ENCODE assay signal across 33 cellular contexts in genomic region chr18:8427339-8427738, GRCh38.
A peak's percentile ranks its signal among the peaks of the same experiment; 100 is the strongest.
DNase-seq lines count a peak whose midpoint lies in the region; ATAC-seq, FAIRE-seq and TF ChIP-seq lines count a peak whose summit lies in the region.
"Had no signal": no experiment of that assay in that cellular context is flagged by ENCODE, and none has a peak within 500 bp of the region (broad histone marks: within the 10 kb centered on the region; RNA-seq: fewer than 3 reads in every experiment).

No MANE protein-coding gene starts in this region.

- intact Hi-C loops in K562 (cut with micrococcal nuclease): no loop called here

- H3K9me3 Mint-ChIP-seq in activated naive CD8-positive, alpha-beta T cell treated with anti-CD3 and anti-CD28 coated beads, Interleukin-2, amount 50 U/mL, for 24 hours: no peaks in the 10 kb centered on the region
- H3K9me3 Mint-ChIP-seq: CD4-positive, alpha-beta T cell; CD8-positive, alpha-beta T cell had no signal

- H3K36me3 ChIP-seq in HEK293 (ENCODE audit: control insufficient read depth in 2 of 2, insufficient read depth in 1 of 2, low read length in 2 of 2): no peaks in the 10 kb centered on the region
- H3K36me3 ChIP-seq in K562 (ENCODE audit: control insufficient read depth, insufficient read depth, low read length): no peaks in the 10 kb centered on the region
- H3K36me3 ChIP-seq: BE2C; BLaER1; BLaER1 treated with 17β-estradiol and CSF1 and Interleukin-3, amounts not matched to agents 10 nM and 100 nM had no signal

- POLR2A ChIA-PET in HEK293 (lab: Yijun Ruan, JAX) (no interaction called here), K562 (lab: Yijun Ruan, JAX) (no interaction called here)

- H3K27ac Mint-ChIP-seq in activated naive CD8-positive, alpha-beta T cell treated with anti-CD3 and anti-CD28 coated beads, Interleukin-2, amount 50 U/mL, for 24 hours: no peak overlapping the region
- H3K27ac Mint-ChIP-seq: B cell; CD14-positive monocyte; CD4-positive, alpha-beta memory T cell; CD4-positive, alpha-beta T cell; CD4-positive, CD25-positive, alpha-beta regulatory T cell; CD8-positive, alpha-beta memory T cell; CD8-positive, alpha-beta T cell had no signal

- H3K4me1 Mint-ChIP-seq in activated naive CD8-positive, alpha-beta T cell treated with anti-CD3 and anti-CD28 coated beads, Interleukin-2, amount 50 U/mL, for 24 hours: no peaks in the 10 kb centered on the region
- H3K4me1 Mint-ChIP-seq: B cell; CD14-positive monocyte; CD4-positive, alpha-beta memory T cell; CD8-positive, alpha-beta memory T cell had no signal

- no peaks in the 10 kb centered on the region for H4K20me1 ChIP-seq in K562 (replicated peaks; ENCODE audit: control insufficient read depth, insufficient read depth, low read length)
- H4K20me1 ChIP-seq: BLaER1; BLaER1 treated with 17β-estradiol and CSF1 and Interleukin-3, amounts not matched to agents 10 nM and 100 nM had no signal

- no peak for TF ChIP-seq RAD21 in K562 (CRISPR knock-in tag; conservative IDR thresholded peaks at IDR 0.05 in 1 of 2, IDR thresholded peaks at IDR 0.05 in 1 of 2)

- FAIRE-seq in K562 (lab: Jason Lieb, UNC): no peak
- FAIRE-seq: A204.1, A549, D721Med had no signal

- WGBS in K562 (ENCODE audit: insufficient coverage, low coverage, missing lambda C conversion rate): 15% methylated on average over 1 of the region's 1 CpG

- no peak overlapping the region for H3K4me2 ChIP-seq in K562 (ENCODE audit: insufficient read depth, low read length)
- H3K4me2 ChIP-seq: A549; BLaER1; BLaER1 treated with 17β-estradiol and CSF1 and Interleukin-3, amounts not matched to agents 10 nM and 100 nM had no signal

- no peak overlapping the region for H3K9ac ChIP-seq in K562 (ENCODE audit: insufficient read depth in 1 of 2, low read depth in 2 of 2, low read length in 2 of 2)
- H3K9ac ChIP-seq: BLaER1; BLaER1 treated with 17β-estradiol and CSF1 and Interleukin-3, amounts not matched to agents 10 nM and 100 nM had no signal

- no peaks in the 10 kb centered on the region for H3K36me3 Mint-ChIP-seq in activated naive CD8-positive, alpha-beta T cell treated with anti-CD3 and anti-CD28 coated beads, Interleukin-2, amount 50 U/mL, for 24 hours (ENCODE audit: low read depth)
- H3K36me3 Mint-ChIP-seq: CD14-positive monocyte; CD4-positive, alpha-beta memory T cell; CD4-positive, CD25-positive, alpha-beta regulatory T cell; CD8-positive, alpha-beta memory T cell; CD8-positive, alpha-beta T cell had no signal

- no peak for DNase-seq in K562 (ENCODE audit: extremely low read depth in 1 of 4, low spot score in 3 of 4)
- DNase-seq in T-helper 2 cell: no peak
- no peak for DNase-seq in activated naive CD8-positive, alpha-beta T cell treated with anti-CD3 and anti-CD28 coated beads, Interleukin-2, amount 50 U/mL, for 24 hours
- DNase-seq: 8988T; ACHN; AML-193; BE2C; C1 segment of cervical spinal cord; Caco-2; Calu3; CD4-positive, alpha-beta memory T cell; CD4-positive, alpha-beta T cell; CD4-positive, CD25-positive, alpha-beta regulatory T cell; CD8-positive, alpha-beta memory T cell; CD8-positive, alpha-beta T cell; COR-L47; DMS 273 treated with DMSO at 0.1 percent for 48 hours; DMS153; DMS53; DMS79; DMS79 treated with DMSO at 0.1 percent for 48 hours; DND-41; EL had no signal

- CTCF ChIA-PET in HEK293 (lab: Yijun Ruan, JAX): interaction anchor here (0.7 to 1.2 kb wide), 4 partner anchors 300 to 822 kb away, joined by 3 read pairs; no protein-coding TSS in a partner anchor
- CTCF ChIA-PET in K562 (lab: Yijun Ruan, JAX; ENCODE audit: low intra/inter-chr PET ratio): no interaction called here

- no peak overlapping the region for H3K4me3 Mint-ChIP-seq in activated naive CD8-positive, alpha-beta T cell treated with anti-CD3 and anti-CD28 coated beads, Interleukin-2, amount 50 U/mL, for 24 hours
- H3K4me3 Mint-ChIP-seq: B cell; CD14-positive monocyte; CD4-positive, alpha-beta memory T cell; CD4-positive, alpha-beta T cell; CD4-positive, CD25-positive, alpha-beta regulatory T cell; CD8-positive, alpha-beta memory T cell; CD8-positive, alpha-beta T cell had no signal

- no peak for TF ChIP-seq EP300 in K562 (IDR thresholded peaks at IDR 0.05; ENCODE audit: low read length)

- H3K27me3 ChIP-seq in K562 (ENCODE audit: control insufficient read depth in 2 of 2, insufficient read depth in 2 of 2, low read length in 2 of 2): peaks cover 8 to 49% of the 10 kb centered on the region in 2 experiments; a peak in 4 of 5 replicates
- H3K27me3 ChIP-seq: BE2C; BLaER1; BLaER1 treated with 17β-estradiol and CSF1 and Interleukin-3, amounts not matched to agents 10 nM and 100 nM had no signal

- no peaks in the 10 kb centered on the region for H3K9me3 ChIP-seq in HEK293 (ENCODE audit: control insufficient read depth, insufficient read depth, low read depth, low read length)
- H3K9me3 ChIP-seq in K562 (replicated peaks; ENCODE audit: control insufficient read depth, insufficient read depth, low read depth, low read length): no peaks in the 10 kb centered on the region
- H3K9me3 ChIP-seq: A549, BE2C, BLaER1, Caco-2 had no signal

- H3K27ac ChIP-seq in HEK293 (ENCODE audit: extremely low read depth, low read depth, low read length) (no peak overlapping the region), K562 (ENCODE audit: extremely low read depth, low read depth, low read length) (no peak overlapping the region)
- H3K27ac ChIP-seq: 22Rv1; A549; BLaER1; BLaER1 treated with 17β-estradiol and CSF1 and Interleukin-3, amounts not matched to agents 10 nM and 100 nM; C4-2B had no signal

- no peak for TF ChIP-seq POLR2A in K562 (conservative IDR thresholded peaks at IDR 0.05)

- H2AFZ ChIP-seq in K562 (ENCODE audit: low read depth, low read length): no peak overlapping the region

- no peaks in the 10 kb centered on the region for H3K27me3 Mint-ChIP-seq in activated naive CD8-positive, alpha-beta T cell treated with anti-CD3 and anti-CD28 coated beads, Interleukin-2, amount 50 U/mL, for 24 hours
- H3K27me3 Mint-ChIP-seq: CD4-positive, alpha-beta T cell; CD4-positive, CD25-positive, alpha-beta regulatory T cell had no signal

- peaks cover 7% of the 10 kb centered on the region for H3K4me1 ChIP-seq in HEK293 (ENCODE audit: control insufficient read depth, insufficient read depth, low read length)
- no peaks in the 10 kb centered on the region; a peak in 1 of 5 replicates for H3K4me1 ChIP-seq in K562 (replicated peaks in 1 of 2; ENCODE audit: control insufficient read depth in 2 of 2, insufficient read depth in 2 of 2, low read length in 2 of 2)
- H3K4me1 ChIP-seq: A549; BLaER1; BLaER1 treated with 17β-estradiol and CSF1 and Interleukin-3, amounts not matched to agents 10 nM and 100 nM; Caco-2 had no signal

- no TSS peak for BruUV-seq in K562 (replicated peaks; lab: Mats Ljungman, UMichigan)

- H3K9me1 ChIP-seq in K562 (ENCODE audit: control insufficient read depth, insufficient read depth, low read length): no peaks in the 10 kb centered on the region

- ATAC-seq in K562: no peak
- ATAC-seq in activated naive CD8-positive, alpha-beta T cell treated with anti-CD3 and anti-CD28 coated beads, Interleukin-2, amount 50 U/mL, for 24 hours: no peak
- ATAC-seq: A549; CD8-positive, alpha-beta T cell had no signal

- H3K79me2 ChIP-seq in K562 (ENCODE audit: control insufficient read depth, insufficient read depth, low read length): no peaks in the 10 kb centered on the region

- TF ChIP-seq CTCF in HEK293 (tag by site-specific recombination; IDR thresholded peaks at IDR 0.05) (no peak), K562 (IDR thresholded peaks at IDR 0.05 in 2 of 3, conservative IDR thresholded peaks at IDR 0.05 in 1 of 3; ENCODE audit: insufficient read depth in 2 of 3, low read depth in 1 of 3, low read length in 3 of 3) (no peak)

- H3K4me3 ChIP-seq in HEK293 (ENCODE audit: low read depth, low read length): no peak overlapping the region
- H3K4me3 ChIP-seq in K562: no peak overlapping the region
- H3K4me3 ChIP-seq: A549; BLaER1; BLaER1 treated with 17β-estradiol and CSF1 and Interleukin-3, amounts not matched to agents 10 nM and 100 nM had no signal

- in situ Hi-C loops in K562 (cut with MboI): no loop called here

TF ChIP-seq in HEK293, 187 proteins besides CTCF, POLR2A, EP300 and RAD21:
- TF ChIP-seq ZNF146 (tag by site-specific recombination; IDR thresholded peaks at IDR 0.05) (peak; percentile 83), ZNF292 (tag by site-specific recombination; IDR thresholded peaks at IDR 0.05; ENCODE audit: borderline replicate concordance, low read depth) (no peak)

TF ChIP-seq in K562, 482 proteins besides CTCF, POLR2A, EP300 and RAD21 (continues in another document):
- TF ChIP-seq ZNF324 (CRISPR knock-in tag; IDR thresholded peaks at IDR 0.05) (no peak), GATAD2B (IDR thresholded peaks at IDR 0.05; ENCODE audit: borderline replicate concordance) (no peak), BRD4 (IDR thresholded peaks at IDR 0.05) (no peak), CBX3 (IDR thresholded peaks at IDR 0.05; ENCODE audit: borderline replicate concordance in 1 of 2, low read length in 2 of 2) (no peak), NBN (IDR thresholded peaks at IDR 0.05; ENCODE audit: low read depth) (no peak), ARID2 (IDR thresholded peaks at IDR 0.05) (no peak), NCOA1 (IDR thresholded peaks at IDR 0.05; ENCODE audit: low read depth) (no peak), PRMT5 (CRISPR knock-in tag; IDR thresholded peaks at IDR 0.05) (no peak), PHB (CRISPR knock-in tag; IDR thresholded peaks at IDR 0.05) (no peak), RBM25 (IDR thresholded peaks at IDR 0.05; ENCODE audit: low read depth, low read length, severe bottlenecking) (peak; percentile 67), EWSR1 (IDR thresholded peaks at IDR 0.05; ENCODE audit: borderline replicate concordance, low read depth, partially characterized antibody) (no peak), HNRNPH1 (optimal IDR thresholded peaks at IDR 0.05; ENCODE audit: low read depth, low read length) (no peak), KAT7 (CRISPR knock-in tag; IDR thresholded peaks at IDR 0.05; ENCODE audit: borderline replicate concordance) (no peak)
- TF ChIP-seq, protein P1, sequence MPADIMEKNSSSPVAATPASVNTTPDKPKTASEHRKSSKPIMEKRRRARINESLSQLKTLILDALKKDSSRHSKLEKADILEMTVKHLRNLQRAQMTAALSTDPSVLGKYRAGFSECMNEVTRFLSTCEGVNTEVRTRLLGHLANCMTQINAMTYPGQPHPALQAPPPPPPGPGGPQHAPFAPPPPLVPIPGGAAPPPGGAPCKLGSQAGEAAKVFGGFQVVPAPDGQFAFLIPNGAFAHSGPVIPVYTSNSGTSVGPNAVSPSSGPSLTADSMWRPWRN (IDR thresholded peaks at IDR 0.05; ENCODE audit: low read depth): no peak

Comparison
In these comparisons a context has a peak if more than half of its experiments do, and no peak if none do; other contexts are left out.
1. Of the 44 proteins assayed by ChIP-seq in both K562 and HEK293: peak only in K562: none; only in HEK293: none; in both: ZNF146; in neither: 43.